ENCODE assay signal across 24 cellular contexts in the genomic region with DNA sequence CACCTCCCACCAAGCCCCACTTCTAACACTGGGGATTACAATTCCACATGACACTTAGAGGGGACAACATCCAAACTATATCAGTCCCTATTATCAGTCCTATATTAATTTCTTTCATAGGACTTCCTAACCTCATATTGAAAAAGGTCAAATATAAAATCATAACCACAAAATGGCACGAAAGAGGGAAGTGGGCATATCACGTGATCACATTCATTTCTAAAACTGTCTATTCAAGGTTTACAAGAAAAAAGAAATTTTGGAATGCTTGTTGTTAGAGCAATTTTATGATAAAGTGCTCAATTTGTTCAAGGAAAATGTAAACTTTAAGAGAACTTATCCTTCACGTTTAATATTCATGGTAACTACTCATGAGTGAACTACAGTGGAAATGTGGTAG.
"Had no signal": no experiment of that assay in that cellular context is flagged by ENCODE, and none has a peak within 500 bp of the region (broad histone marks: within the 10 kb centered on the region; RNA-seq: fewer than 3 reads in every experiment).

No MANE protein-coding gene starts in this region.

- H3K27ac ChIP-seq: adrenal gland, breast epithelium, colonic mucosa, SJSA1 had no signal

- ATAC-seq: activated CD4-positive, CD25-positive, alpha-beta regulatory T cell treated with anti-CD3 and anti-CD28 coated beads, Interleukin-2, amount 50 U/mL, for 24 hours; activated CD8-positive, alpha-beta T cell treated with anti-CD3 and anti-CD28 coated beads for 36 hours; activated T-cell treated with anti-CD3 and anti-CD28 coated beads, Interleukin-2, amount 50 U/mL, for 72 hours; SK-N-SH treated with all-trans-retinoic acid at 6 μM for 48 hours had no signal

- DNase-seq: activated CD4-positive, alpha-beta T cell treated with anti-CD3 and anti-CD28 coated beads for 4 hours; activated CD8-positive, alpha-beta memory T cell treated with anti-CD3 and anti-CD28 coated beads, Interleukin-2, amount 50 U/mL, for 4 hours; activated CD8-positive, alpha-beta T cell treated with anti-CD3 and anti-CD28 coated beads for 36 hours; activated gamma-delta T cell treated with Interleukin-2 at 50 U/mL for 16 hours; activated naive CD4-positive, alpha-beta T cell treated with anti-CD3 and anti-CD28 coated beads, Interleukin-2, amount 10 ng/mL, durations not matched to agents 7 days and 5 days; activated naive CD8-positive, alpha-beta T cell treated with anti-CD3 and anti-CD28 coated beads, Interleukin-2, amount 10 ng/mL, durations not matched to agents 7 days and 5 days; activated T-cell treated with anti-CD3 and anti-CD28 coated beads, Interleukin-2, amount 50 U/mL, for 72 hours; adrenal gland; anterior cingulate cortex; caudate nucleus; colonic mucosa; NCI-H1105; NCI-H1436 treated with DMSO at 0.1 percent for 48 hours; NCI-H187 treated with DMSO at 0.1 percent for 48 hours; NCI-H2081 treated with DMSO at 0.1 percent for 48 hours; NCI-H446; NCI-H524; SHP77; T1000 had no signal

- FAIRE-seq: RCC 7860 had no signal

- H3K36me3 ChIP-seq: adrenal gland, breast epithelium, colonic mucosa, SJSA1 had no signal

- H3K27me3 ChIP-seq: adrenal gland, breast epithelium, colonic mucosa, SJSA1 had no signal

- H3K9me3 ChIP-seq: adrenal gland, breast epithelium, colonic mucosa, SJSA1 had no signal

- H3K4me1 ChIP-seq: adrenal gland, breast epithelium, colonic mucosa, SJSA1 had no signal

- H3K4me3 ChIP-seq: adrenal gland, breast epithelium, colonic mucosa, SJSA1 had no signal
